ENCODE assay signal across 16 cellular contexts in the genomic region with DNA sequence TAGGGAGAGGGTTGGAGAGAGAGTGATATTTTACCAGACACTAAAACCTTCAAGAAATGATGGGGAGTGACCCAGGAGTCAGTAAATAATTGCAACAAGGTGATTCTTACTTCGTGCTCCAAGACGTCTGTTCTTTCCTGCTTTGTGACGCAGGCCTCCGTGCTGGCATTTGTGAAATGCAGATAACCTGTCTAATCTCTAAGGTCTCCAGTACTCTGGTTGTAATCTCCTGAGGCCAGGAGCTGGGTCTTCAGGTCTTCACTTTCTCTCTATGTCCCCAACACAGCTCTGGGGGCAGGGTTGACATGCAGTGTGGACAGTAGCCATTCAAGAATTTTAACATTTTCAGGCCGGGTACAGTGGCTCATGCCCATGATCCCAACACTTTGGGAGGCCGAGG. TPM values are rescaled to one million over a fixed set of nuclear protein-coding genes. Genes with fewer than 3 reads are reported as not detected.
A peak's percentile ranks its signal among the peaks of the same experiment; 100 is the strongest.
DNase-seq lines count a peak whose midpoint lies in the region; ATAC-seq, FAIRE-seq and TF ChIP-seq lines count a peak whose summit lies in the region.
"Had no signal": no experiment of that assay in that cellular context is flagged by ENCODE, and none has a peak within 500 bp of the region (broad histone marks: within the 10 kb centered on the region; RNA-seq: fewer than 3 reads in every experiment).

No MANE protein-coding gene starts in this region.

- H3K4me3 ChIP-seq in GM23338 (no peak overlapping the region), K562 (no peak overlapping the region), H7 (ENCODE audit: insufficient read depth, low read depth, low read length) (no peak overlapping the region)
- H3K4me3 ChIP-seq: BLaER1 treated with 17β-estradiol and CSF1 and Interleukin-3, amounts not matched to agents 10 nM and 100 nM; GM12878; GM23248 had no signal

- no TSS peak for BruUV-seq in K562 (replicated peaks; lab: Mats Ljungman, UMichigan)

- no peak overlapping the region for H3K27ac ChIP-seq in GM23338 (ENCODE audit: low read depth)
- H3K27ac ChIP-seq in K562 (ENCODE audit: extremely low read depth, low read depth, low read length): no peak overlapping the region; the same call in 2 of the 3 replicates
- no peak overlapping the region for H3K27ac ChIP-seq in caudate nucleus (ENCODE audit: low read depth, low read length)
- H3K27ac ChIP-seq: BLaER1 treated with 17β-estradiol and CSF1 and Interleukin-3, amounts not matched to agents 10 nM and 100 nM; GM23248 had no signal

- no peaks in the 10 kb centered on the region for H3K9me2 ChIP-seq in GM23338 (ENCODE audit: insufficient read depth)

- no peak for TF ChIP-seq CTCF in GM23338 (conservative IDR thresholded peaks at IDR 0.05; ENCODE audit: low read depth in 2 of 2)
- TF ChIP-seq CTCF in K562 (IDR thresholded peaks at IDR 0.05 in 2 of 3, conservative IDR thresholded peaks at IDR 0.05 in 1 of 3; ENCODE audit: insufficient read depth in 2 of 3, low read depth in 1 of 3, low read length in 3 of 3): no peak
- no peak for TF ChIP-seq CTCF in mesothelial cell of epicardium (IDR thresholded peaks at IDR 0.05; ENCODE audit: unreplicated experiment)

- H3K27ac Mint-ChIP-seq in GM23338: no peak overlapping the region
- H3K27ac Mint-ChIP-seq in mesothelial cell of epicardium: peak overlapping the region; percentile 21
- H3K27ac Mint-ChIP-seq: CD4-positive, CD25-positive, alpha-beta regulatory T cell had no signal

- 0% methylated on average over 5 of the region's 6 CpGs for WGBS in K562 (ENCODE audit: insufficient coverage, low coverage, missing lambda C conversion rate)

- H3K36me3 Mint-ChIP-seq in GM23338 (ENCODE audit: low read depth) (no peaks in the 10 kb centered on the region), mesothelial cell of epicardium (peaks cover 2% of the 10 kb centered on the region)
- H3K36me3 Mint-ChIP-seq: CD4-positive, CD25-positive, alpha-beta regulatory T cell had no signal

- TF ChIP-seq EP300 in K562 (IDR thresholded peaks at IDR 0.05; ENCODE audit: low read length): peak; percentile 88

- TF ChIP-seq RAD21 in K562 (CRISPR knock-in tag; conservative IDR thresholded peaks at IDR 0.05 in 1 of 2, IDR thresholded peaks at IDR 0.05 in 1 of 2): no peak

- H3K36me3 ChIP-seq in GM23338 (ENCODE audit: insufficient read depth) (no peaks in the 10 kb centered on the region), K562 (ENCODE audit: control insufficient read depth, insufficient read depth, low read length) (no peaks in the 10 kb centered on the region), H7 (replicated peaks; ENCODE audit: control insufficient read depth, insufficient read depth, low read length) (no peaks in the 10 kb centered on the region)
- H3K36me3 ChIP-seq: BLaER1 treated with 17β-estradiol and CSF1 and Interleukin-3, amounts not matched to agents 10 nM and 100 nM had no signal

- H4K20me1 ChIP-seq in GM23338 (replicated peaks; ENCODE audit: insufficient read depth) (no peaks in the 10 kb centered on the region), K562 (replicated peaks; ENCODE audit: control insufficient read depth, insufficient read depth, low read length) (no peaks in the 10 kb centered on the region)
- H4K20me1 ChIP-seq: BLaER1 treated with 17β-estradiol and CSF1 and Interleukin-3, amounts not matched to agents 10 nM and 100 nM had no signal

- no peaks in the 10 kb centered on the region for H3K9me1 ChIP-seq in K562 (ENCODE audit: control insufficient read depth, insufficient read depth, low read length)

- in situ Hi-C loops in K562 (cut with MboI): no loop called here

- H3K27me3 ChIP-seq in GM23338 (ENCODE audit: insufficient read depth) (no peaks in the 10 kb centered on the region), K562 (ENCODE audit: control insufficient read depth in 2 of 2, insufficient read depth in 2 of 2, low read length in 2 of 2) (peaks cover 3 to 19% of the 10 kb centered on the region in 2 experiments; a peak in 4 of 5 replicates), H7 (ENCODE audit: control insufficient read depth, insufficient read depth, low read length) (no peaks in the 10 kb centered on the region)
- H3K27me3 ChIP-seq: BLaER1 treated with 17β-estradiol and CSF1 and Interleukin-3, amounts not matched to agents 10 nM and 100 nM had no signal

- no peak overlapping the region for H3K4me3 Mint-ChIP-seq in GM23338
- no peak overlapping the region for H3K4me3 Mint-ChIP-seq in mesothelial cell of epicardium
- H3K4me3 Mint-ChIP-seq: CD4-positive, CD25-positive, alpha-beta regulatory T cell; H9 had no signal

- TF ChIP-seq POLR2A in K562 (conservative IDR thresholded peaks at IDR 0.05): no peak

- H3K27me3 Mint-ChIP-seq in GM23338 (ENCODE audit: insufficient read depth, low read depth, poor library complexity): peaks cover 11% of the 10 kb centered on the region
- no peaks in the 10 kb centered on the region for H3K27me3 Mint-ChIP-seq in mesothelial cell of epicardium (ENCODE audit: low read depth)

- DNase-seq in GM23338 (ENCODE audit: low spot score) (no peak), K562 (ENCODE audit: extremely low read depth in 1 of 4, low spot score in 3 of 4) (peak in 2 of 4 experiments; percentile 69 to 80), mesothelial cell of epicardium (ENCODE audit: low spot score in 2 of 2, unreplicated experiment in 2 of 2) (no peak), posterior vena cava (ENCODE audit: low spot score) (peak; percentile 15), NCI-H2081 treated with DMSO at 0.1 percent for 48 hours (lab: John Stamatoyannopoulos, UW) (no peak), H7 (no peak), caudate nucleus (lab: John Stamatoyannopoulos, UW) (no peak)
- DNase-seq: ACHN; CD4-positive, CD25-positive, alpha-beta regulatory T cell; DMS79; GM23248; H9 had no signal

- FAIRE-seq in K562 (lab: Jason Lieb, UNC): peak; percentile 86
- FAIRE-seq: GM12878, HepG2 had no signal

- H3K79me2 ChIP-seq in GM23338 (replicated peaks; ENCODE audit: insufficient read depth): no peaks in the 10 kb centered on the region
- H3K79me2 ChIP-seq in K562 (ENCODE audit: control insufficient read depth, insufficient read depth, low read length): no peaks in the 10 kb centered on the region

- H2AFZ ChIP-seq in GM23338: 0 out of 2 replicates have a peak overlapping the region, but pooled peaks have one; percentile 43
- 0 out of 2 replicates have a peak overlapping the region, but pooled peaks have one; percentile 16 for H2AFZ ChIP-seq in K562 (ENCODE audit: low read depth, low read length)
- H2AFZ ChIP-seq: GM23248 had no signal

- CTCF ChIA-PET in K562 (lab: Yijun Ruan, JAX; ENCODE audit: low intra/inter-chr PET ratio): no interaction called here

- ATAC-seq in GM23338 (no peak), K562 (peak; percentile 89)
- ATAC-seq: GM12878, HepG2 had no signal

- H3K4me1 ChIP-seq in GM23338 (ENCODE audit: insufficient read depth) (no peaks in the 10 kb centered on the region), K562 (replicated peaks in 1 of 2; ENCODE audit: control insufficient read depth in 2 of 2, insufficient read depth in 2 of 2, low read length in 2 of 2) (peaks cover 10 to 11% of the 10 kb centered on the region in 2 experiments; a peak in 3 of 5 replicates)
- H3K4me1 ChIP-seq: BLaER1 treated with 17β-estradiol and CSF1 and Interleukin-3, amounts not matched to agents 10 nM and 100 nM had no signal

- H3K9ac ChIP-seq in K562 (ENCODE audit: insufficient read depth in 1 of 2, low read depth in 2 of 2, low read length in 2 of 2): no peak overlapping the region
- H3K9ac ChIP-seq: BLaER1 treated with 17β-estradiol and CSF1 and Interleukin-3, amounts not matched to agents 10 nM and 100 nM; GM23248 had no signal

- POLR2A ChIA-PET in K562 (lab: Yijun Ruan, JAX): interaction anchor here (0.7 to 0.9 kb wide), 2 partner anchors 11 to 57 kb away, joined by 3 read pairs; no protein-coding TSS in a partner anchor

- no peak overlapping the region for H3K4me2 ChIP-seq in GM23338
- H3K4me2 ChIP-seq in K562 (ENCODE audit: insufficient read depth, low read length): peak overlapping the region; percentile 52
- H3K4me2 ChIP-seq: BLaER1 treated with 17β-estradiol and CSF1 and Interleukin-3, amounts not matched to agents 10 nM and 100 nM had no signal

- H3K4me1 Mint-ChIP-seq in GM23338 (no peaks in the 10 kb centered on the region; the same call in 2 of the 3 replicates), mesothelial cell of epicardium (peaks cover 22% of the 10 kb centered on the region)
- H3K4me1 Mint-ChIP-seq: CD4-positive, CD25-positive, alpha-beta regulatory T cell had no signal

- intact Hi-C loops in K562 (cut with micrococcal nuclease): no loop called here
- intact Hi-C loops in posterior vena cava (cut with DNase I): no loop called here

- H3K9me3 Mint-ChIP-seq in GM23338: peaks cover 6% of the 10 kb centered on the region; the same call in 1 of the 3 replicates
- peaks cover 11% of the 10 kb centered on the region for H3K9me3 Mint-ChIP-seq in mesothelial cell of epicardium

- H3F3A ChIP-seq in GM23338 (replicated peaks; ENCODE audit: low read depth): no peaks in the 10 kb centered on the region

- no peaks in the 10 kb centered on the region for H3K9me3 ChIP-seq in K562 (replicated peaks; ENCODE audit: control insufficient read depth, insufficient read depth, low read depth, low read length)

RNA-seq across cellular contexts. Expression of a gene that starts 53.1 kb away (rescaled TPM):
- total RNA-seq in GM23338 (2014; rRNA removed; shearing (Covaris generic)): 222 and 227 TPM in 2 replicates
- polyA plus RNA-seq in GM23338 (2016; fragmentation: Nextera tagmentation; extraction: Ambion mirVana) (250 and 251 TPM in 2 replicates), K562 (2011; rRNA removed) (5.6 and 11.9 TPM in 2 replicates), K562 (2014; fragmentation: Illumina TruSeq; extraction: Trizol) (0.42 and 0.65 TPM in 2 replicates), K562 (2014; fragmentation: Nextera tagmentation; extraction: Ambion mirVana) (under 1 TPM; 0.59 to 0.74 TPM), K562 (2014; rRNA removed) (0.49 and 1.2 TPM in 2 replicates)
- 1.1 and 6.1 TPM in 2 replicates for total RNA-seq in K562 (2011; cell fraction: chromatin; rRNA removed; ENCODE audit: low replicate concordance)
- total RNA-seq in K562 (2011; cell fraction: nucleolus; rRNA removed): 2.9 and 5.0 TPM in 2 replicates
- total RNA-seq in K562 (2011; cell fraction: nucleoplasm; rRNA removed): 2.5 and 2.7 TPM in 2 replicates
- total RNA-seq in K562 (2014; rRNA removed) (0.41 and 0.45 TPM in 2 replicates), K562 (2014; rRNA removed; fragmentation: Illumina TruSeq; extraction: Trizol) (0.29 and 0.62 TPM in 2 replicates), K562 (2015; rRNA removed; fragmentation: Illumina TruSeq; extraction: Trizol) (0.41 and 0.43 TPM in 2 replicates), K562 (2021) (1.2 and 2.0 TPM in 2 replicates), mesothelial cell of epicardium (20.0 to 22.6 TPM (median 22.3 TPM) in 3 replicates), posterior vena cava (100 to 1,000 TPM; 248 to 281 TPM)
- 5.8 and 12.8 TPM in 2 replicates for polyA plus RNA-seq in K562 (2011; cell fraction: cytosol; rRNA removed)
- 3.2 and 8.1 TPM in 2 replicates for polyA plus RNA-seq in K562 (2011; cell fraction: nucleus; rRNA removed)
- polyA plus RNA-seq in K562 (2012): 1.2 and 1.3 TPM in 2 replicates
- 6.0 and 10.7 TPM in 2 replicates for polyA minus RNA-seq in K562 (2011; rRNA and poly(A)+ RNA removed)
- 2.6 and 6.0 TPM in 2 replicates for polyA minus RNA-seq in K562 (2011; cell fraction: cytosol; rRNA and poly(A)+ RNA removed)
- 2.2 and 4.1 TPM in 2 replicates for polyA minus RNA-seq in K562 (2011; cell fraction: nucleus; rRNA and poly(A)+ RNA removed)
- total RNA-seq in H7 (2014; rRNA removed; shearing (Covaris generic)): 266 and 274 TPM in 2 replicates

RNA-seq across cellular contexts. Expression of a gene that starts 57.2 kb away (rescaled TPM):
- 21.3 and 174 TPM in 2 replicates for total RNA-seq in GM23338 (2014; rRNA removed; shearing (Covaris generic))
- 15.7 and 18.0 TPM in 2 replicates for polyA plus RNA-seq in GM23338 (2016; fragmentation: Nextera tagmentation; extraction: Ambion mirVana)
- 1.9 TPM in 1 of 2 replicates, not detected in the other for total RNA-seq in K562 (2011; cell fraction: chromatin; rRNA removed; ENCODE audit: low replicate concordance)
- total RNA-seq in K562 (2011; cell fraction: nucleolus; rRNA removed): 0.50 and 0.92 TPM in 2 replicates
- 0.15 and 0.29 TPM in 2 replicates for total RNA-seq in K562 (2011; cell fraction: nucleoplasm; rRNA removed)
- 0.33 and 0.41 TPM in 2 replicates for total RNA-seq in K562 (2014; rRNA removed)
- total RNA-seq in K562 (2014; rRNA removed; fragmentation: Illumina TruSeq; extraction: Trizol): 0.19 and 0.29 TPM in 2 replicates
- total RNA-seq in K562 (2015; rRNA removed; fragmentation: Illumina TruSeq; extraction: Trizol): not detected in 2 replicates
- total RNA-seq in K562 (2021): 0.86 and 1.2 TPM in 2 replicates
- 0.28 and 0.38 TPM in 2 replicates for polyA plus RNA-seq in K562 (2011; rRNA removed)
- 1.0 and 5.3 TPM in 2 replicates for polyA plus RNA-seq in K562 (2011; cell fraction: cytosol; rRNA removed)
- polyA plus RNA-seq in K562 (2011; cell fraction: nucleus; rRNA removed): 0.24 and 0.26 TPM in 2 replicates
- polyA plus RNA-seq in K562 (2012): 0.35 and 0.84 TPM in 2 replicates
- polyA plus RNA-seq in K562 (2014; fragmentation: Illumina TruSeq; extraction: Trizol): 0.18 and 0.42 TPM in 2 replicates
- not detected for polyA plus RNA-seq in K562 (2014; fragmentation: Nextera tagmentation; extraction: Ambion mirVana)
- polyA plus RNA-seq in K562 (2014; rRNA removed): 0.22 and 0.54 TPM in 2 replicates
- 0.09 and 0.18 TPM in 2 replicates for polyA minus RNA-seq in K562 (2011; rRNA and poly(A)+ RNA removed)
- polyA minus RNA-seq in K562 (2011; cell fraction: cytosol; rRNA and poly(A)+ RNA removed): not detected in 2 replicates
- polyA minus RNA-seq in K562 (2011; cell fraction: nucleus; rRNA and poly(A)+ RNA removed): 0.33 and 0.81 TPM in 2 replicates
- 16.1 to 18.3 TPM (median 16.4 TPM) in 3 replicates for total RNA-seq in mesothelial cell of epicardium
- under 1 TPM in 1 of 2 donors, not detected in 1; 0.51 TPM for total RNA-seq in posterior vena cava
- 36.5 and 43.6 TPM in 2 replicates for total RNA-seq in H7 (2014; rRNA removed; shearing (Covaris generic))
- total RNA-seq: A172; CD4-positive, CD25-positive, alpha-beta regulatory T cell; GM23248 had no signal
